10 cellular contexts compared by ENCODE assay signal in the genomic region with DNA sequence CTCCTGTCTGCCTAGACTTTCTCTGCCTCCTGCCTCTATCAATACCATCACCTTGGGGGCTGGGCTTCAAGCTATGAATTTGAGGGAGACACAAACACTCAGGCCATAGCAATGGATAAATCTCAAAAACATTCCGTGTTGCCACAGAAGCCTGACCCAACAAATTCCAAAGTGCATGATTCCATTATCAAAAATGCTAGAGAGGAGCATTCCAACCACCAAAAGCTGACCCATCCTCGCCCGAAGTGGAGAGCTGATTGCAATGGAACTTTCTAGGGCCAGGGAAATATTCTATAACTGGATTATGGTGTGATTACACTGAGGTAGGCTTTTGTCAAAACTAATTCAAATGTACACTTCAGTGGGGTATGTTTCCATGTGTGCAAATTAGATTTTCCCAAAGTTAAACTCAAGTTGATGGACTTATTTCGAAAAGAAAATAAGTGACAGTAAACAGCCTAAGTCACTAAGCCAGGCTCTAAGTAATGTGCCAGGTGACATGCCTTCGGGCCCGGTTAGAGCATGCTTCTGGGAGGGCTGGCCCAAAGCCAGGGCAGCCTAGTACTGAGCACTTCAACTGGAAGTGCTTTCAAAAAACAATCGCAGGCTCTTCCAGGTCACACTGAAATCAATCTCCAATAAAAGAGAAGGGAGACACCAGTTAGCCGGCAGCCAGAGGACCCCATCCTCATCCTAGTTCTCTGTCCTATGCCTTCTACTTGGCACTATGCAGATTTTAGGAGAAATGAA.
DNase-seq lines count a peak whose midpoint lies in the region; TF ChIP-seq lines count a peak whose summit lies in the region.
"Had no signal": no experiment of that assay in that cellular context is flagged by ENCODE, and none has a peak within 500 bp of the region (broad histone marks: within the 10 kb centered on the region; RNA-seq: fewer than 3 reads in every experiment).

No MANE protein-coding gene starts in this region.

- H3K4me1 ChIP-seq in skeletal muscle satellite cell (ENCODE audit: control insufficient read depth, insufficient read depth, low read length), result peaks cover 48% of the 10 kb centered on the region

- peaks cover 8% of the 10 kb centered on the region for H3K36me3 Mint-ChIP-seq in endothelial cell (ENCODE audit: low read depth, unreplicated experiment)
- H3K36me3 Mint-ChIP-seq: activated naive CD4-positive, alpha-beta T cell treated with anti-CD3 and anti-CD28 coated beads, Interleukin-2, amount 10 ng/mL, durations not matched to agents 7 days and 5 days; natural killer cell had no signal

- H3K4me2 ChIP-seq in skeletal muscle satellite cell (ENCODE audit: low read length), result peak overlapping the region; percentile 54

- H3K36me3 ChIP-seq in skeletal muscle satellite cell (ENCODE audit: insufficient read depth, low read length) (no peaks in the 10 kb centered on the region), WERI-Rb-1 (no peaks in the 10 kb centered on the region)

- no peak overlapping the region for H3K4me3 ChIP-seq in fibroblast of mammary gland (ENCODE audit: control insufficient read depth, low read depth, low read length)
- peak overlapping the region; percentile 37 for H3K4me3 ChIP-seq in skeletal muscle satellite cell (ENCODE audit: low read length)
- H3K4me3 ChIP-seq in WERI-Rb-1 (ENCODE audit: low read depth, low read length), result no peak overlapping the region

- H3K27me3 Mint-ChIP-seq in endothelial cell (ENCODE audit: unreplicated experiment), result no peaks in the 10 kb centered on the region
- H3K27me3 Mint-ChIP-seq: activated naive CD4-positive, alpha-beta T cell treated with anti-CD3 and anti-CD28 coated beads, Interleukin-2, amount 10 ng/mL, durations not matched to agents 7 days and 5 days had no signal

- peaks cover 6% of the 10 kb centered on the region for H3K4me1 Mint-ChIP-seq in endothelial cell (ENCODE audit: unreplicated experiment)
- H3K4me1 Mint-ChIP-seq: activated naive CD4-positive, alpha-beta T cell treated with anti-CD3 and anti-CD28 coated beads, Interleukin-2, amount 10 ng/mL, durations not matched to agents 7 days and 5 days; natural killer cell had no signal

- peak; percentile 61 for DNase-seq in G401 (ENCODE audit: low spot score)
- DNase-seq in NCI-H226, result peak; percentile 88
- peak; percentile 71 for DNase-seq in fibroblast of mammary gland (ENCODE audit: low read depth)
- DNase-seq in WERI-Rb-1, result no peak
- DNase-seq in endothelial cell (ENCODE audit: low spot score), result no peak
- no peak for DNase-seq in NCI-H2081 (lab: John Stamatoyannopoulos, UW)
- DNase-seq: activated naive CD4-positive, alpha-beta T cell treated with anti-CD3 and anti-CD28 coated beads, Interleukin-2, amount 10 ng/mL, durations not matched to agents 7 days and 5 days; cortex of kidney; natural killer cell had no signal

- H3K9ac ChIP-seq in skeletal muscle satellite cell (ENCODE audit: low read depth, low read length), result peak overlapping the region; percentile 75

- H3K9me3 ChIP-seq in skeletal muscle satellite cell (replicated peaks; ENCODE audit: low read length) (no peaks in the 10 kb centered on the region), WERI-Rb-1 (ENCODE audit: severe bottlenecking) (no peaks in the 10 kb centered on the region)

- H3K27ac ChIP-seq in WERI-Rb-1, result no peak overlapping the region

- no peak for TF ChIP-seq CTCF in fibroblast of mammary gland (conservative IDR thresholded peaks at IDR 0.05; ENCODE audit: control insufficient read depth, insufficient read depth, low read depth, low read length)
- no peak for TF ChIP-seq CTCF in WERI-Rb-1 (IDR thresholded peaks at IDR 0.05; ENCODE audit: low read depth, low read length)
- TF ChIP-seq CTCF in endothelial cell (IDR thresholded peaks at IDR 0.05; ENCODE audit: unreplicated experiment), result no peak

- H3K4me3 Mint-ChIP-seq in endothelial cell (ENCODE audit: unreplicated experiment), result no peak overlapping the region
- H3K4me3 Mint-ChIP-seq: activated naive CD4-positive, alpha-beta T cell treated with anti-CD3 and anti-CD28 coated beads, Interleukin-2, amount 10 ng/mL, durations not matched to agents 7 days and 5 days; natural killer cell had no signal

- H3K27me3 ChIP-seq in skeletal muscle satellite cell (ENCODE audit: control insufficient read depth, insufficient read depth, low read length) (no peaks in the 10 kb centered on the region), WERI-Rb-1 (ENCODE audit: insufficient read depth, low read depth, severe bottlenecking) (peaks cover 52% of the 10 kb centered on the region)

- H3K27ac Mint-ChIP-seq in endothelial cell (ENCODE audit: unreplicated experiment), result no peak overlapping the region
- H3K27ac Mint-ChIP-seq: activated naive CD4-positive, alpha-beta T cell treated with anti-CD3 and anti-CD28 coated beads, Interleukin-2, amount 10 ng/mL, durations not matched to agents 7 days and 5 days; natural killer cell had no signal

- H3K9me3 Mint-ChIP-seq in endothelial cell (ENCODE audit: unreplicated experiment), result no peaks in the 10 kb centered on the region
- H3K9me3 Mint-ChIP-seq: activated naive CD4-positive, alpha-beta T cell treated with anti-CD3 and anti-CD28 coated beads, Interleukin-2, amount 10 ng/mL, durations not matched to agents 7 days and 5 days; natural killer cell had no signal

- in situ Hi-C loops in G401 (cut with HindIII; ENCODE audit: low sequenced_read_pairs), result no loop called here

Comparison
In these comparisons a context has a peak if more than half of its experiments do, and no peak if none do; other contexts are left out.
1. DNase-seq: peak in G401 (single experiment), NCI-H226 (single experiment) and fibroblast of mammary gland (single experiment); none in WERI-Rb-1 (single experiment), endothelial cell (single experiment) and NCI-H2081 (0 of 2).